ENCODE assay signal across 13 cellular contexts in genomic region chr6:109706513-109706912, GRCh38.
"Had no signal": no experiment of that assay in that cellular context is flagged by ENCODE, and none has a peak within 500 bp of the region (broad histone marks: within the 10 kb centered on the region; RNA-seq: fewer than 3 reads in every experiment).

No MANE protein-coding gene starts in this region.

- ATAC-seq: activated CD4-positive, CD25-positive, alpha-beta regulatory T cell treated with anti-CD3 and anti-CD28 coated beads, Interleukin-2, amount 50 U/mL, for 24 hours; activated CD8-positive, alpha-beta memory T cell treated with anti-CD3 and anti-CD28 coated beads, Interleukin-2, amount 10 ng/mL, durations not matched to agents 7 days and 5 days; gastrocnemius medialis; left lung had no signal

- H3K4me3 Mint-ChIP-seq: activated CD8-positive, alpha-beta memory T cell treated with anti-CD3 and anti-CD28 coated beads, Interleukin-2, amount 10 ng/mL, durations not matched to agents 7 days and 5 days; neural crest cell had no signal

- H3K27ac Mint-ChIP-seq: activated CD8-positive, alpha-beta memory T cell treated with anti-CD3 and anti-CD28 coated beads, Interleukin-2, amount 10 ng/mL, durations not matched to agents 7 days and 5 days had no signal

- H3K27me3 Mint-ChIP-seq: activated CD8-positive, alpha-beta memory T cell treated with anti-CD3 and anti-CD28 coated beads, Interleukin-2, amount 10 ng/mL, durations not matched to agents 7 days and 5 days had no signal

- DNase-seq: activated CD8-positive, alpha-beta memory T cell treated with anti-CD3 and anti-CD28 coated beads, Interleukin-2, amount 10 ng/mL, durations not matched to agents 7 days and 5 days; activated gamma-delta T cell treated with Interleukin-2 at 50 U/mL for 16 hours; activated T-cell treated with anti-CD3 and anti-CD28 coated beads, Interleukin-2, amount 50 U/mL, for 48 hours; effector CD4-positive, alpha-beta T cell; gastrocnemius medialis; left lung; mesenchymal stem cell; ovary; SK-N-SH; T-helper 2 cell; tibial artery had no signal
